In the genomic region with DNA sequence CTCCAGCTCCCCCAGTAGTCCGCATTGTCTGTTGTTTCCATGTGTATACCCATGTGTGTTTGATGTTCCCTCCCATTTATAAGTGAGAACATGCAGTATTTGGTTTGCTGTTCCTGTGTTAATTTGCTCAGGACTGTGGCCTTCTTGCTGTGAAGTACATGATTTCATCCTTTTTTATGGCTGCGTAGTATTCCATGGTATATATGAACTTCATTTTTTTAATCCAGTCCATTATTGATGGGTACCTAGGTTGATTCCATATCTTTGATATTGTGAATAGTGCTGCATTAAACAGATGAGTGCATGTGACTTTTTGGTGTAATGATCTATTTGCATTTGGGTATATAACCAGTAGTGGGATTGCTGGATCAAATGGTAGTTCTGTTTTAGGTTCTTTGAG, we compare ENCODE assay signal across 20 cellular contexts.
DNase-seq lines count a peak whose midpoint lies in the region; ATAC-seq, FAIRE-seq and TF ChIP-seq lines count a peak whose summit lies in the region.
"Had no signal": no experiment of that assay in that cellular context is flagged by ENCODE, and none has a peak within 500 bp of the region (broad histone marks: within the 10 kb centered on the region; RNA-seq: fewer than 3 reads in every experiment).

No MANE protein-coding gene starts in this region.

- no peak for TF ChIP-seq EP300 in K562 (IDR thresholded peaks at IDR 0.05; ENCODE audit: low read length)

- H3K4me3 ChIP-seq in K562 = no peak overlapping the region
- H3K4me3 ChIP-seq: BLaER1, GM12878, GM23248 had no signal

- FAIRE-seq in D721Med (lab: Jason Lieb, UNC) (peak; percentile 29), GM18507 (lab: Jason Lieb, UNC) (peak; percentile 33), K562 (lab: Jason Lieb, UNC) (no peak)
- FAIRE-seq: GM12878 had no signal

- H3K27me3 ChIP-seq in K562 (ENCODE audit: control insufficient read depth in 2 of 2, insufficient read depth in 2 of 2, low read length in 2 of 2) = no peaks in the 10 kb centered on the region
- H3K27me3 ChIP-seq: BLaER1 had no signal

- H4K20me1 ChIP-seq in K562 (replicated peaks; ENCODE audit: control insufficient read depth, insufficient read depth, low read length) = no peaks in the 10 kb centered on the region
- H4K20me1 ChIP-seq: BLaER1 had no signal

- CTCF ChIA-PET in K562 (lab: Yijun Ruan, JAX; ENCODE audit: low intra/inter-chr PET ratio) = no interaction called here

- no peaks in the 10 kb centered on the region for H3K4me1 ChIP-seq in K562 (replicated peaks in 1 of 2; ENCODE audit: control insufficient read depth in 2 of 2, insufficient read depth in 2 of 2, low read length in 2 of 2)
- H3K4me1 ChIP-seq: BLaER1, Caco-2 had no signal

- peaks cover 19% of the 10 kb centered on the region for H3K36me3 ChIP-seq in K562 (ENCODE audit: control insufficient read depth, insufficient read depth, low read length)

- no peak for DNase-seq in D721Med (ENCODE audit: insufficient read length, low spot score)
- no peak for DNase-seq in GM18507 (ENCODE audit: extremely low spot score, insufficient read length, low read depth)
- DNase-seq in K562 (ENCODE audit: extremely low read depth in 1 of 4, low spot score in 3 of 4) = no peak
- DNase-seq in SHP77 treated with DMSO at 0.1 percent for 48 hours (lab: John Stamatoyannopoulos, UW) = no peak
- no peak for DNase-seq in left cardiac atrium
- DNase-seq: Caco-2; CD4-positive, CD25-positive, alpha-beta regulatory T cell; CD8-positive, alpha-beta T cell; DMS 273 treated with DMSO at 0.1 percent for 48 hours; DMS79; EL; GDM1; GM23248; H9; HFFc6 had no signal

- H3K27ac ChIP-seq in K562 (ENCODE audit: extremely low read depth, low read depth, low read length) = no peak overlapping the region
- H3K27ac ChIP-seq: BLaER1, C4-2B, GM23248 had no signal

- H3K9ac ChIP-seq in K562 (ENCODE audit: insufficient read depth in 1 of 2, low read depth in 2 of 2, low read length in 2 of 2) = no peak overlapping the region
- H3K9ac ChIP-seq: BLaER1, GM23248 had no signal

- ATAC-seq in K562 = no peak
- no peak for ATAC-seq in HG02610 (IDR thresholded peaks at IDR 0.05; ENCODE audit: unreplicated experiment)
- no peak for ATAC-seq in left cardiac atrium
- ATAC-seq: CD8-positive, alpha-beta T cell; GM12878; HCT116 had no signal

- in situ Hi-C loops in K562 (cut with MboI) = no loop called here

- TF ChIP-seq RAD21 in K562 (CRISPR knock-in tag; conservative IDR thresholded peaks at IDR 0.05 in 1 of 2, IDR thresholded peaks at IDR 0.05 in 1 of 2) = no peak

- no peaks in the 10 kb centered on the region for H3K9me3 ChIP-seq in K562 (replicated peaks; ENCODE audit: control insufficient read depth, insufficient read depth, low read depth, low read length)
- H3K9me3 ChIP-seq: Caco-2 had no signal

- intact Hi-C loops in K562 (cut with micrococcal nuclease) (no loop called here), left cardiac atrium (cut with DNase I) (no loop called here)

- no peaks in the 10 kb centered on the region for H3K79me2 ChIP-seq in K562 (ENCODE audit: control insufficient read depth, insufficient read depth, low read length)

- POLR2A ChIA-PET in K562 (lab: Yijun Ruan, JAX) = no interaction called here

- TF ChIP-seq POLR2A in K562 (conservative IDR thresholded peaks at IDR 0.05) = no peak

- TF ChIP-seq CTCF in D721Med (IDR thresholded peaks at IDR 0.05; ENCODE audit: insufficient read depth, missing control alignments) = no peak
- no peak for TF ChIP-seq CTCF in K562 (IDR thresholded peaks at IDR 0.05 in 2 of 3, conservative IDR thresholded peaks at IDR 0.05 in 1 of 3; ENCODE audit: insufficient read depth in 2 of 3, low read depth in 1 of 3, low read length in 3 of 3)

- 97% methylated on average over 2 of the region's 2 CpGs for WGBS in K562 (ENCODE audit: insufficient coverage, low coverage, missing lambda C conversion rate)

- no peak overlapping the region for H3K4me2 ChIP-seq in K562 (ENCODE audit: insufficient read depth, low read length)
- H3K4me2 ChIP-seq: BLaER1 had no signal

- no peak overlapping the region for H2AFZ ChIP-seq in K562 (ENCODE audit: low read depth, low read length)
- H2AFZ ChIP-seq: GM23248 had no signal

- no peaks in the 10 kb centered on the region for H3K9me1 ChIP-seq in K562 (ENCODE audit: control insufficient read depth, insufficient read depth, low read length)

- BruUV-seq in K562 (replicated peaks; lab: Mats Ljungman, UMichigan) = no TSS peak

TF ChIP-seq in K562, 482 proteins besides CTCF, POLR2A, EP300 and RAD21:
- TF ChIP-seq RBM25 (IDR thresholded peaks at IDR 0.05; ENCODE audit: low read depth, low read length, severe bottlenecking) (peak; percentile 62), TAF15 (IDR thresholded peaks at IDR 0.05; ENCODE audit: low read depth, low read length) (no peak), ZNF146 (CRISPR knock-in tag; IDR thresholded peaks at IDR 0.05; ENCODE audit: unreplicated experiment) (peak; percentile 89)
